14 cellular contexts compared by ENCODE assay signal in genomic region chr9:88953401-88954029, GRCh38. TPM values are rescaled to one million over a fixed set of nuclear protein-coding genes. Genes with fewer than 3 reads are reported as not detected.
A peak's percentile ranks its signal among the peaks of the same experiment; 100 is the strongest.
DNase-seq lines count a peak whose midpoint lies in the region; ATAC-seq, FAIRE-seq and TF ChIP-seq lines count a peak whose summit lies in the region.
"Had no signal": no experiment of that assay in that cellular context is flagged by ENCODE, and none has a peak within 500 bp of the region (broad histone marks: within the 10 kb centered on the region; RNA-seq: fewer than 3 reads in every experiment).

No MANE protein-coding gene starts in this region.

- no peak for ATAC-seq in upper lobe of right lung
- ATAC-seq in natural killer cell = no peak
- ATAC-seq in WTC11 = no peak
- ATAC-seq: GM23338 had no signal

- H3K9me3 ChIP-seq in AG04450 (ENCODE audit: control insufficient read depth, insufficient read depth, low read length) = peaks cover 6% of the 10 kb centered on the region
- H3K9me3 ChIP-seq in MG63 = no peaks in the 10 kb centered on the region
- no peaks in the 10 kb centered on the region for H3K9me3 ChIP-seq in endothelial cell of umbilical vein (replicated peaks; ENCODE audit: control insufficient read depth, insufficient read depth, low read length)
- H3K9me3 ChIP-seq in upper lobe of right lung = no peaks in the 10 kb centered on the region

- H3K27ac Mint-ChIP-seq in natural killer cell (no peak overlapping the region), WTC11 (no peak overlapping the region)
- H3K27ac Mint-ChIP-seq: CD4-positive, alpha-beta T cell; GM23338 had no signal

- H3K9me3 Mint-ChIP-seq in natural killer cell (no peaks in the 10 kb centered on the region), WTC11 (peaks cover 7% of the 10 kb centered on the region)
- H3K9me3 Mint-ChIP-seq: CD4-positive, alpha-beta T cell; GM23338 had no signal

- H3K4me3 Mint-ChIP-seq in natural killer cell (no peak overlapping the region), WTC11 (no peak overlapping the region)
- H3K4me3 Mint-ChIP-seq: CD4-positive, alpha-beta T cell; GM23338 had no signal

- H3K36me3 ChIP-seq in MG63 (no peaks in the 10 kb centered on the region), endothelial cell of umbilical vein (ENCODE audit: control insufficient read depth in 2 of 2, extremely low read depth in 1 of 2, insufficient read depth in 2 of 2, low read length in 2 of 2) (no peaks in the 10 kb centered on the region), upper lobe of right lung (no peaks in the 10 kb centered on the region)

- H3K27me3 ChIP-seq in AG04450 (ENCODE audit: control insufficient read depth, insufficient read depth, low read length) = peaks cover 19% of the 10 kb centered on the region
- no peaks in the 10 kb centered on the region for H3K27me3 ChIP-seq in MG63
- H3K27me3 ChIP-seq in endothelial cell of umbilical vein (ENCODE audit: control insufficient read depth in 2 of 2, insufficient read depth in 2 of 2, low read length in 2 of 2) = peaks cover 0 to 5% of the 10 kb centered on the region in 2 experiments
- H3K27me3 ChIP-seq in upper lobe of right lung = no peaks in the 10 kb centered on the region
- H3K27me3 ChIP-seq: dorsolateral prefrontal cortex had no signal

- H3K4me1 Mint-ChIP-seq in natural killer cell (no peaks in the 10 kb centered on the region), WTC11 (peaks cover 24% of the 10 kb centered on the region)

- no peak for TF ChIP-seq CTCF in AG04450 (IDR thresholded peaks at IDR 0.05; ENCODE audit: low read depth, low read length)
- no peak for TF ChIP-seq CTCF in endothelial cell of umbilical vein (IDR thresholded peaks at IDR 0.05; ENCODE audit: extremely low read depth in 1 of 2, insufficient read depth in 1 of 2, low read depth in 1 of 2, low read length in 2 of 2)
- no peak for TF ChIP-seq CTCF in upper lobe of right lung (IDR thresholded peaks at IDR 0.05)
- TF ChIP-seq CTCF in natural killer cell (IDR thresholded peaks at IDR 0.05) = no peak
- TF ChIP-seq CTCF in WTC11 (IDR thresholded peaks at IDR 0.05) = no peak

- no TSS peak for BruUV-seq in endothelial cell of umbilical vein (replicated peaks; lab: Mats Ljungman, UMichigan)

- H3K79me2 ChIP-seq in endothelial cell of umbilical vein (ENCODE audit: control insufficient read depth, insufficient read depth, low read length) = no peaks in the 10 kb centered on the region

- no peak overlapping the region for H3K9ac ChIP-seq in endothelial cell of umbilical vein (replicated peaks; ENCODE audit: extremely low read depth, insufficient read depth, low read length)

- H3K27me3 Mint-ChIP-seq in natural killer cell (ENCODE audit: low read depth in 2 of 2) (peaks cover 12 to 30% of the 10 kb centered on the region in 2 donors), WTC11 (ENCODE audit: low read depth) (no peaks in the 10 kb centered on the region)

- H3K9me1 ChIP-seq in endothelial cell of umbilical vein (replicated peaks; ENCODE audit: control insufficient read depth, extremely low read depth, insufficient read depth, low read length) = no peaks in the 10 kb centered on the region

- dilution Hi-C loops in endothelial cell of umbilical vein (cut with MboI; ENCODE audit: extremely low pct_ligation_motif_present, low sequenced_read_pairs) = no loop called here

- DNase-seq in AG04450 (ENCODE audit: low read depth, low spot score) (no peak), MG63 (peak; percentile 23), endothelial cell of umbilical vein (ENCODE audit: low read depth, low spot score) (peak; percentile 29), midbrain (lab: John Stamatoyannopoulos, UW) (peak; percentile 59), NCI-H524 (lab: John Stamatoyannopoulos, UW) (no peak), upper lobe of right lung (no peak), natural killer cell (no peak), WTC11 (ENCODE audit: low spot score) (no peak)
- DNase-seq: CD4-positive, alpha-beta T cell; NCI-H2171; SW 1271 had no signal

- no peak for FAIRE-seq in endothelial cell of umbilical vein (lab: Jason Lieb, UNC)
- FAIRE-seq: GM18507 had no signal

- H3K4me3 ChIP-seq in AG04450 (ENCODE audit: low read depth, low read length) (no peak overlapping the region), MG63 (no peak overlapping the region), endothelial cell of umbilical vein (replicated peaks in 1 of 3; ENCODE audit: insufficient read depth in 1 of 3, low read depth in 1 of 3, low read length in 3 of 3) (no peak overlapping the region), upper lobe of right lung (no peak overlapping the region)
- H3K4me3 ChIP-seq: dorsolateral prefrontal cortex, GM23338 had no signal

- no peak for TF ChIP-seq POLR2A in endothelial cell of umbilical vein (IDR thresholded peaks at IDR 0.05; ENCODE audit: low read depth, low read length)

- no peak overlapping the region for H2AFZ ChIP-seq in endothelial cell of umbilical vein (ENCODE audit: low read depth, low read length)
- H2AFZ ChIP-seq: GM23338 had no signal

- intact Hi-C loops in endothelial cell of umbilical vein (cut with micrococcal nuclease) = no loop called here
- intact Hi-C loops in upper lobe of right lung (cut with DNase I) = no loop called here
- intact Hi-C loops in natural killer cell (cut with micrococcal nuclease) = no loop called here

- CTCF ChIA-PET in AG04450 (lab: Charles Lee) (interaction anchor here (0.6 kb wide), 1 partner anchor 325 kb away, joined by 3 read pairs; no protein-coding TSS in a partner anchor), endothelial cell of umbilical vein (lab: Charles Lee) (interaction anchor here (1.2 to 1.5 kb wide), 2 partner anchors 38 to 171 kb away, joined by 3 to 6 read pairs; partner anchors contain the start of gene S1PR3), WTC11 (lab: Charles Lee) (no interaction called here)

- H4K20me1 ChIP-seq in endothelial cell of umbilical vein (replicated peaks; ENCODE audit: control insufficient read depth, extremely low read depth, insufficient read depth, low read length) = no peaks in the 10 kb centered on the region

- H3K36me3 Mint-ChIP-seq in natural killer cell (no peaks in the 10 kb centered on the region), WTC11 (no peaks in the 10 kb centered on the region)

- no peaks in the 10 kb centered on the region for H3K4me1 ChIP-seq in endothelial cell of umbilical vein (ENCODE audit: control insufficient read depth, extremely low read depth, insufficient read depth, low read length)
- H3K4me1 ChIP-seq in upper lobe of right lung = peaks cover 6% of the 10 kb centered on the region

- H3K27ac ChIP-seq in AG04450 (ENCODE audit: low read depth, low read length) (peak overlapping the region; percentile 53), endothelial cell of umbilical vein (ENCODE audit: insufficient read depth, low read depth, low read length) (no peak overlapping the region), upper lobe of right lung (no peak overlapping the region)

- H3K4me2 ChIP-seq in endothelial cell of umbilical vein (ENCODE audit: insufficient read depth, low read length) = no peak overlapping the region
- H3K4me2 ChIP-seq: GM23338 had no signal

- POLR2A ChIA-PET in AG04450 (lab: Yijun Ruan, JAX) (no interaction called here), endothelial cell of umbilical vein (lab: Charles Lee) (no interaction called here), WTC11 (lab: Charles Lee) (no interaction called here)

TF ChIP-seq in endothelial cell of umbilical vein, 7 proteins besides CTCF, POLR2A, EP300 and RAD21:
- no peak for TF ChIP-seq MYC (IDR thresholded peaks at IDR 0.05; ENCODE audit: low read depth, low read length)
- TF ChIP-seq FOS (IDR thresholded peaks at IDR 0.05; ENCODE audit: borderline replicate concordance, insufficient read depth, low read length) = no peak

TF ChIP-seq in WTC11, 78 proteins besides CTCF, POLR2A, EP300 and RAD21 (continues in another document):
- TF ChIP-seq, protein P1, sequence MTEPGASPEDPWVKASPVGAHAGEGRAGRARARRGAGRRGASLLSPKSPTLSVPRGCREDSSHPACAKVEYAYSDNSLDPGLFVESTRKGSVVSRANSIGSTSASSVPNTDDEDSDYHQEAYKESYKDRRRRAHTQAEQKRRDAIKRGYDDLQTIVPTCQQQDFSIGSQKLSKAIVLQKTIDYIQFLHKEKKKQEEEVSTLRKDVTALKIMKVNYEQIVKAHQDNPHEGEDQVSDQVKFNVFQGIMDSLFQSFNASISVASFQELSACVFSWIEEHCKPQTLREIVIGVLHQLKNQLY (CRISPR knock-in tag; IDR thresholded peaks at IDR 0.05) = no peak
- TF ChIP-seq USF2 (CRISPR knock-in tag; IDR thresholded peaks at IDR 0.05) (no peak), OVOL2 (CRISPR knock-in tag; IDR thresholded peaks at IDR 0.05; ENCODE audit: borderline replicate concordance) (no peak), NR3C1 (CRISPR knock-in tag; conservative IDR thresholded peaks at IDR 0.05; ENCODE audit: low read depth) (no peak), ZNF121 (CRISPR knock-in tag; IDR thresholded peaks at IDR 0.05) (no peak), TCF7 (CRISPR knock-in tag; IDR thresholded peaks at IDR 0.05; ENCODE audit: low read depth) (no peak), HMGA2 (CRISPR knock-in tag; IDR thresholded peaks at IDR 0.05) (no peak), ETV6 (CRISPR knock-in tag; IDR thresholded peaks at IDR 0.05) (no peak)

RNA-seq across cellular contexts. Expression of gene S1PR3, which starts 37.8 kb away (rescaled TPM):
- polyA plus RNA-seq in AG04450 (2011; rRNA removed) (33.1 and 40.3 TPM in 2 replicates), endothelial cell of umbilical vein (11.3 and 12.5 TPM in 2 replicates)
- polyA minus RNA-seq in AG04450 (2011; rRNA and poly(A)+ RNA removed) = 50.7 and 58.2 TPM in 2 replicates
- 38.7 and 45.1 TPM in 2 replicates for total RNA-seq in MG63 (2014; rRNA removed; shearing (Covaris generic); ENCODE audit: low replicate concordance)
- total RNA-seq in endothelial cell of umbilical vein (18.9 and 25.8 TPM in 2 replicates), upper lobe of right lung (10.2 TPM), natural killer cell (1 to 10 TPM in 2 of 3 donors, not detected in 1; 1.1 to 1.5 TPM), WTC11 (2021) (5.9 to 7.1 TPM (median 6.3 TPM) in 3 replicates)
- 8.1 and 8.2 TPM in 2 replicates for polyA plus RNA-seq in endothelial cell of umbilical vein (2011; cell fraction: cytosol; rRNA removed)
- 4.9 and 5.8 TPM in 2 replicates for polyA plus RNA-seq in endothelial cell of umbilical vein (2011; cell fraction: nucleus; rRNA removed)
- polyA plus RNA-seq in endothelial cell of umbilical vein (2012) = 38.8 and 39.5 TPM in 2 replicates
- 28.9 and 29.6 TPM in 2 replicates for polyA minus RNA-seq in endothelial cell of umbilical vein
- polyA minus RNA-seq in endothelial cell of umbilical vein (2011; cell fraction: cytosol; rRNA and poly(A)+ RNA removed) = 11.6 TPM
- polyA minus RNA-seq in endothelial cell of umbilical vein (2011; cell fraction: nucleus; rRNA and poly(A)+ RNA removed) = 10.6 and 11.3 TPM in 2 replicates

Comparison
In these comparisons a context has a peak if more than half of its experiments do, and no peak if none do; other contexts are left out.
1. DNase-seq: peak in MG63 (single experiment), endothelial cell of umbilical vein (single experiment) and midbrain (single experiment); none in AG04450 (single experiment), NCI-H524 (0 of 2), upper lobe of right lung (single experiment), natural killer cell (single experiment) and WTC11 (single experiment).